ENCODE assay signal across 16 cellular contexts in genomic region chr7:104928721-104929400, GRCh38.
A peak's percentile ranks its signal among the peaks of the same experiment; 100 is the strongest.
DNase-seq lines count a peak whose midpoint lies in the region; ATAC-seq lines count a peak whose summit lies in the region.
"Had no signal": no experiment of that assay in that cellular context is flagged by ENCODE, and none has a peak within 500 bp of the region (broad histone marks: within the 10 kb centered on the region; RNA-seq: fewer than 3 reads in every experiment).

No MANE protein-coding gene starts in this region.

- H3K9me3 ChIP-seq in neuronal stem cell (replicated peaks in 1 of 2; ENCODE audit: control insufficient read depth in 2 of 2, insufficient read depth in 1 of 2, low read depth in 1 of 2, low read length in 2 of 2) = no peaks in the 10 kb centered on the region
- H3K9me3 ChIP-seq: BLaER1 treated with 17β-estradiol and CSF1 and Interleukin-3, amounts not matched to agents 10 nM and 100 nM; HAP-1 had no signal

- H3K4me3 Mint-ChIP-seq in stimulated activated naive CD8-positive, alpha-beta T cell treated with anti-CD3 and anti-CD28 coated beads, Interleukin-15, amount 100 ng/mL, for 72 hours = no peak overlapping the region
- H3K4me3 Mint-ChIP-seq in activated T-helper 17 cell treated with anti-CD3 and anti-CD28 coated beads, Interleukin-2, amount 50 U/mL, for 72 hours = no peak overlapping the region
- H3K4me3 Mint-ChIP-seq: CD4-positive, CD25-positive, alpha-beta regulatory T cell had no signal

- no peak overlapping the region for H2BK12ac ChIP-seq in neuronal stem cell (ENCODE audit: low read length)

- no peaks in the 10 kb centered on the region for H3K9me3 Mint-ChIP-seq in stimulated activated naive CD8-positive, alpha-beta T cell treated with anti-CD3 and anti-CD28 coated beads, Interleukin-15, amount 100 ng/mL, for 72 hours
- H3K9me3 Mint-ChIP-seq in activated T-helper 17 cell treated with anti-CD3 and anti-CD28 coated beads, Interleukin-2, amount 50 U/mL, for 72 hours = no peaks in the 10 kb centered on the region
- H3K9me3 Mint-ChIP-seq: CD4-positive, CD25-positive, alpha-beta regulatory T cell had no signal

- no peak overlapping the region for H2BK5ac ChIP-seq in neuronal stem cell (ENCODE audit: low read length)

- H3K18ac ChIP-seq in neuronal stem cell (ENCODE audit: low read length) = no peak overlapping the region

- DNase-seq in stimulated activated naive CD8-positive, alpha-beta T cell treated with anti-CD3 and anti-CD28 coated beads, Interleukin-15, Interleukin-2, amounts not matched to agents 100 U/mL and 50 U/mL, for 24 hours = no peak
- DNase-seq in stimulated activated naive CD8-positive, alpha-beta T cell treated with anti-CD3 and anti-CD28 coated beads, Interleukin-15, amount 100 ng/mL, for 72 hours = no peak
- DNase-seq in RPMI7951 (ENCODE audit: low read depth) = peak; percentile 54
- peak; percentile 86 for DNase-seq in foreskin melanocyte
- DNase-seq in neuronal stem cell (ENCODE audit: low spot score) = no peak
- no peak for DNase-seq in SHP77 (lab: John Stamatoyannopoulos, UW)
- DNase-seq in stimulated activated CD4-positive, alpha-beta T cell treated with anti-CD3 and anti-CD28 coated beads, Interleukin-4, amount 100 ng/mL, for 4 hours = no peak
- DNase-seq: 8988T; ACHN; CD4-positive, CD25-positive, alpha-beta regulatory T cell; DMS79; GOT3 had no signal

- H3K36me3 ChIP-seq in neuronal stem cell (replicated peaks in 1 of 2; ENCODE audit: control insufficient read depth in 2 of 2, insufficient read depth in 2 of 2, low read length in 2 of 2) = peaks cover 0 to 2% of the 10 kb centered on the region in 2 donors
- H3K36me3 ChIP-seq: BLaER1 treated with 17β-estradiol and CSF1 and Interleukin-3, amounts not matched to agents 10 nM and 100 nM; HAP-1 had no signal

- H2AK5ac ChIP-seq in neuronal stem cell (ENCODE audit: low read depth, low read length) = no peak overlapping the region

- H3K4me1 Mint-ChIP-seq in stimulated activated naive CD8-positive, alpha-beta T cell treated with anti-CD3 and anti-CD28 coated beads, Interleukin-15, amount 100 ng/mL, for 72 hours = peaks cover 6% of the 10 kb centered on the region
- no peaks in the 10 kb centered on the region for H3K4me1 Mint-ChIP-seq in activated T-helper 17 cell treated with anti-CD3 and anti-CD28 coated beads, Interleukin-2, amount 50 U/mL, for 72 hours

- peak overlapping the region; percentile 47 for H3K14ac ChIP-seq in neuronal stem cell (ENCODE audit: low read length)

- no peak overlapping the region for H4K8ac ChIP-seq in neuronal stem cell (ENCODE audit: low read depth, low read length)

- H2AFZ ChIP-seq in neuronal stem cell (ENCODE audit: low read length) = no peak overlapping the region

- no peaks in the 10 kb centered on the region for H3K79me1 ChIP-seq in neuronal stem cell (ENCODE audit: low read depth, low read length)

- no peak overlapping the region for H3K4me3 ChIP-seq in neuronal stem cell (ENCODE audit: low read length in 2 of 2)
- H3K4me3 ChIP-seq: BLaER1 treated with 17β-estradiol and CSF1 and Interleukin-3, amounts not matched to agents 10 nM and 100 nM; GM12878; HAP-1 had no signal

- no CpG with 5 or more reads among the region's 6 CpGs for WGBS in neuronal stem cell (ENCODE audit: extremely low coverage in 2 of 2, insufficient read length in 2 of 2, insufficient replicate concordance in 1 of 2), 2 donors

- H4K91ac ChIP-seq in neuronal stem cell (ENCODE audit: low read depth, low read length, poor library complexity) = no peak overlapping the region

- H3K23ac ChIP-seq in neuronal stem cell (ENCODE audit: low read depth, low read length, poor library complexity) = no peak overlapping the region

- H3K27ac Mint-ChIP-seq in stimulated activated naive CD8-positive, alpha-beta T cell treated with anti-CD3 and anti-CD28 coated beads, Interleukin-15, amount 100 ng/mL, for 72 hours = no peak overlapping the region
- H3K27ac Mint-ChIP-seq in activated T-helper 17 cell treated with anti-CD3 and anti-CD28 coated beads, Interleukin-2, amount 50 U/mL, for 72 hours = no peak overlapping the region

- no peak overlapping the region for H3K9ac ChIP-seq in neuronal stem cell (ENCODE audit: low read depth, low read length, poor library complexity)
- H3K9ac ChIP-seq: BLaER1 treated with 17β-estradiol and CSF1 and Interleukin-3, amounts not matched to agents 10 nM and 100 nM had no signal

- ATAC-seq in stimulated activated naive CD8-positive, alpha-beta T cell treated with anti-CD3 and anti-CD28 coated beads, Interleukin-15, Interleukin-2, amounts not matched to agents 100 U/mL and 50 U/mL, for 24 hours = peak; percentile 36
- no peak for ATAC-seq in stimulated activated naive CD8-positive, alpha-beta T cell treated with anti-CD3 and anti-CD28 coated beads, Interleukin-15, amount 100 ng/mL, for 72 hours
- ATAC-seq in activated T-helper 17 cell treated with anti-CD3 and anti-CD28 coated beads, Interleukin-2, amount 50 U/mL, for 72 hours (replicated peaks) = no peak
- ATAC-seq: GM12878 had no signal

- no peaks in the 10 kb centered on the region for H3K36me3 Mint-ChIP-seq in activated T-helper 17 cell treated with anti-CD3 and anti-CD28 coated beads, Interleukin-2, amount 50 U/mL, for 72 hours (ENCODE audit: low read depth)
- H3K36me3 Mint-ChIP-seq: CD4-positive, CD25-positive, alpha-beta regulatory T cell had no signal

- no peak overlapping the region for H2BK15ac ChIP-seq in neuronal stem cell (ENCODE audit: low read length)

- peaks cover 14 to 25% of the 10 kb centered on the region in 2 donors for H3K4me1 ChIP-seq in neuronal stem cell (ENCODE audit: control insufficient read depth in 2 of 2, insufficient read depth in 1 of 2, low read depth in 1 of 2, low read length in 2 of 2)
- H3K4me1 ChIP-seq: HAP-1 had no signal

- no peak overlapping the region for H3K4me2 ChIP-seq in neuronal stem cell (ENCODE audit: insufficient read depth, low read length, poor library complexity, severe bottlenecking)
- H3K4me2 ChIP-seq: BLaER1 treated with 17β-estradiol and CSF1 and Interleukin-3, amounts not matched to agents 10 nM and 100 nM had no signal

- H3K4ac ChIP-seq in neuronal stem cell (ENCODE audit: low read length) = no peak overlapping the region

- H3K27ac ChIP-seq in neuronal stem cell (replicated peaks; ENCODE audit: low read length) = no peak overlapping the region
- H3K27ac ChIP-seq: BLaER1 treated with 17β-estradiol and CSF1 and Interleukin-3, amounts not matched to agents 10 nM and 100 nM had no signal

- no peaks in the 10 kb centered on the region for H3K27me3 ChIP-seq in neuronal stem cell (ENCODE audit: control insufficient read depth in 3 of 3, insufficient read depth in 3 of 3, low read depth in 1 of 3, low read length in 3 of 3)
- H3K27me3 ChIP-seq: BLaER1 treated with 17β-estradiol and CSF1 and Interleukin-3, amounts not matched to agents 10 nM and 100 nM had no signal

- no peak overlapping the region for H2BK120ac ChIP-seq in neuronal stem cell (ENCODE audit: low read depth, low read length)

- H3K27me3 Mint-ChIP-seq in stimulated activated naive CD8-positive, alpha-beta T cell treated with anti-CD3 and anti-CD28 coated beads, Interleukin-15, amount 100 ng/mL, for 72 hours = no peaks in the 10 kb centered on the region
- no peaks in the 10 kb centered on the region for H3K27me3 Mint-ChIP-seq in activated T-helper 17 cell treated with anti-CD3 and anti-CD28 coated beads, Interleukin-2, amount 50 U/mL, for 72 hours
- H3K27me3 Mint-ChIP-seq: CD4-positive, CD25-positive, alpha-beta regulatory T cell had no signal

Comparison
In these comparisons a context has a peak if more than half of its experiments do, and no peak if none do; other contexts are left out.
1. DNase-seq: peak in RPMI7951 (single experiment) and foreskin melanocyte (single experiment); none in stimulated activated naive CD8-positive, alpha-beta T cell treated with anti-CD3 and anti-CD28 coated beads, Interleukin-15, Interleukin-2, amounts not matched to agents 100 U/mL and 50 U/mL, for 24 hours (single experiment), stimulated activated naive CD8-positive, alpha-beta T cell treated with anti-CD3 and anti-CD28 coated beads, Interleukin-15, amount 100 ng/mL, for 72 hours (0 of 2), neuronal stem cell (single experiment), SHP77 (0 of 2) and stimulated activated CD4-positive, alpha-beta T cell treated with anti-CD3 and anti-CD28 coated beads, Interleukin-4, amount 100 ng/mL, for 4 hours (0 of 2).